ENCODE assay signal across 7 cellular contexts in the genomic region with DNA sequence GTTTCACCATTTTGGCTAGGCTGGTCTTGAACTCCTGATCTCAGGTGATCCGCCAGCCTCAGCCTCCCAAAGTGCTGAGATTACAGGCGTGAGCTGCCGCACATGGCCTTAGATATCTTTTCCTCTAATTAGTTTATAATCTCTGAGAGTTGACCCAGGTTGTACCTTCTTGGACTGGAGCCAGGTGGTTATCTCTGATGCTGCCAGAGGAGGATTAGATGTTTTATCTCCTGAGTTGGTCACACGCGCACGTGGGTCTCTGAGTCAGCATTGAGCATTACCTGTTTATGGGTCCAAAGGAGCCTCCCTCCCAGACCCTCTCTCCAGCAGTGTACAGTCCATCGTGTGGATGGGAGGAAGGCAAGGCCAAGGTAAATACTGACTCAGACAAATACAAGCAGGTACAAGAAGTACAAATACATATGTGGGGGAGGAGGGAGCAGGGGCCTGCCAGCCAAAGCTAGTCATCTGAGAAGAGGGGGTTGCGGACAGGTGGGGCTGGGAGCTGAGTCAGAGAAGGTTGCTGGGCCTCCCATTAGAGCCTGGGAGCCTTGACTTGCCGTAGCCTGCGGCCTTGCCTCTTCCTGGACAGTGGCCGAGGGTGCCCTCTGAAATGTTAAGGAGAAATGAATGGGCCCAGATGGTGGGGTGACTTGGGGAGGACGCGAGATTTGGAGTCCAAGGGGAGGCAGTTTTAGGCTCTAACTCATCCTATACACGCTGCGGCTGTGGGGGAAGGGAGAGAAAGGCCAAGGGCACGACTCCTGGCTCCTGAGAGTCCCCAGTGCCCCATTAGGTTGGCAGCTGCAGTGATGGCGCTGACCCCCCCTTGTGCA. TPM values are rescaled to one million over a fixed set of nuclear protein-coding genes. Genes with fewer than 3 reads are reported as not detected.
A peak's percentile ranks its signal among the peaks of the same experiment; 100 is the strongest.
DNase-seq lines count a peak whose midpoint lies in the region; ATAC-seq and TF ChIP-seq lines count a peak whose summit lies in the region.

No MANE protein-coding gene starts in this region.

- H2BK15ac ChIP-seq in IMR-90 (ENCODE audit: low read depth, low read length): peak overlapping the region; percentile 25; the same call in 1 of the 3 replicates

- H3K9me3 ChIP-seq in IMR-90 (ENCODE audit: control insufficient read depth, insufficient read depth, low read length) (no peaks in the 10 kb centered on the region), esophagus muscularis mucosa (no peaks in the 10 kb centered on the region), skeletal muscle satellite cell (replicated peaks; ENCODE audit: low read length) (no peaks in the 10 kb centered on the region)

- H3K27ac ChIP-seq in IMR-90 (ENCODE audit: insufficient read depth, low read length): no peak overlapping the region
- H3K27ac ChIP-seq in esophagus muscularis mucosa (replicated peaks in 1 of 4): peak overlapping the region; percentile 91 to 98 (median 98)

- peaks cover 20% of the 10 kb centered on the region for H4K20me1 ChIP-seq in IMR-90 (ENCODE audit: insufficient read depth, low read length)

- H3K14ac ChIP-seq in IMR-90 (replicated peaks; ENCODE audit: low read depth, low read length): 0 out of 2 replicates have a peak overlapping the region, but pooled peaks have one; percentile 32

- H3K56ac ChIP-seq in IMR-90 (ENCODE audit: extremely low read depth, insufficient read depth, low read length): no peak overlapping the region

- no peak overlapping the region for H4K8ac ChIP-seq in IMR-90 (ENCODE audit: low read depth in 2 of 2, low read length in 2 of 2)

- no TSS peak for BruUV-seq in IMR-90 (replicated peaks; lab: Mats Ljungman, UMichigan)

- peak overlapping the region; percentile 35; the same call in 1 of the 2 replicates for H3K18ac ChIP-seq in IMR-90 (ENCODE audit: low read depth, low read length)

- TF ChIP-seq EP300 in esophagus muscularis mucosa (IDR thresholded peaks at IDR 0.05): peak; percentile 46

- DNase-seq in IMR-90 (no peak), esophagus muscularis mucosa (ENCODE audit: extremely low spot score) (no peak), GM13976 (ENCODE audit: low spot score) (no peak), NCI-H187 (lab: John Stamatoyannopoulos, UW) (no peak)

- TF ChIP-seq POLR2A in IMR-90 (IDR thresholded peaks at IDR 0.05; ENCODE audit: low read depth, low read length) (no peak), esophagus muscularis mucosa (IDR thresholded peaks at IDR 0.05; ENCODE audit: low read depth) (no peak)

- H2BK120ac ChIP-seq in IMR-90 (ENCODE audit: low read depth, low read length): peak overlapping the region; percentile 67

- peak overlapping the region; percentile 80 for H3K4ac ChIP-seq in IMR-90 (ENCODE audit: low read depth, low read length)

- no peaks in the 10 kb centered on the region; the same call in 1 of the 2 replicates for H3K36me3 ChIP-seq in IMR-90 (ENCODE audit: control insufficient read depth, insufficient read depth, low read length)
- H3K36me3 ChIP-seq in esophagus muscularis mucosa: no peaks in the 10 kb centered on the region
- no peaks in the 10 kb centered on the region for H3K36me3 ChIP-seq in skeletal muscle satellite cell (ENCODE audit: insufficient read depth, low read length)

- H3K9ac ChIP-seq in IMR-90 (ENCODE audit: low read depth, low read length) (peak overlapping the region; percentile 11; the same call in 1 of the 2 replicates), skeletal muscle satellite cell (ENCODE audit: low read depth, low read length) (peak overlapping the region; percentile 40)

- no peak overlapping the region for H3K23ac ChIP-seq in IMR-90 (ENCODE audit: low read depth, low read length)

- no peak overlapping the region for H3K4me2 ChIP-seq in IMR-90 (ENCODE audit: low read depth, low read length)
- peak overlapping the region; percentile 80 for H3K4me2 ChIP-seq in skeletal muscle satellite cell (ENCODE audit: low read length)

- dilution Hi-C loops in IMR-90 (cut with HindIII; ENCODE audit: low sequenced_read_pairs, unreplicated experiment): no loop called here

- peak overlapping the region; percentile 6; the same call in 1 of the 2 replicates for H4K91ac ChIP-seq in IMR-90 (ENCODE audit: insufficient read depth, low read depth, low read length)

- H2AK9ac ChIP-seq in IMR-90 (replicated peaks; ENCODE audit: low read depth, low read length, poor library complexity): no peak overlapping the region

- intact Hi-C loops in IMR-90 (cut with micrococcal nuclease): no loop called here
- intact Hi-C loops in esophagus muscularis mucosa (cut with DNase I): no loop called here

- ATAC-seq in IMR-90 (ENCODE audit: low read depth): no peak
- no peak for ATAC-seq in SK-N-SH treated with all-trans-retinoic acid at 6 μM for 48 hours
- ATAC-seq in GM19351 (IDR thresholded peaks at IDR 0.05; ENCODE audit: unreplicated experiment): no peak

- no peak overlapping the region for H2AFZ ChIP-seq in IMR-90 (replicated peaks; ENCODE audit: low read length, poor library complexity)

- TF ChIP-seq CTCF in IMR-90 (conservative IDR thresholded peaks at IDR 0.05; ENCODE audit: low read depth, low read length): no peak
- TF ChIP-seq CTCF in esophagus muscularis mucosa (IDR thresholded peaks at IDR 0.05): no peak
- TF ChIP-seq CTCF in GM13976 (IDR thresholded peaks at IDR 0.05; ENCODE audit: borderline replicate concordance, control extremely low read depth, extremely low read depth, insufficient read depth, missing control alignments): no peak

- H3K9me1 ChIP-seq in IMR-90 (ENCODE audit: insufficient read depth, low read length): peaks cover 10% of the 10 kb centered on the region

- peaks cover 36% of the 10 kb centered on the region for H3K4me1 ChIP-seq in IMR-90 (ENCODE audit: control insufficient read depth, insufficient read depth, low read length)
- H3K4me1 ChIP-seq in esophagus muscularis mucosa: peaks cover 93 to 100% (median 100%) of the 10 kb centered on the region in 4 donors
- peaks cover 51% of the 10 kb centered on the region for H3K4me1 ChIP-seq in skeletal muscle satellite cell (ENCODE audit: control insufficient read depth, insufficient read depth, low read length)

- H3K79me1 ChIP-seq in IMR-90 (ENCODE audit: low read depth in 1 of 2, low read length in 2 of 2): peaks cover 0 to 18% of the 10 kb centered on the region in 2 experiments; a peak in 1 of 4 replicates

- H3K27me3 ChIP-seq in IMR-90 (ENCODE audit: control insufficient read depth, insufficient read depth, low read length): no peaks in the 10 kb centered on the region
- H3K27me3 ChIP-seq in esophagus muscularis mucosa: no peaks in the 10 kb centered on the region
- no peaks in the 10 kb centered on the region for H3K27me3 ChIP-seq in skeletal muscle satellite cell (ENCODE audit: control insufficient read depth, insufficient read depth, low read length)

- no peak overlapping the region for H3K4me3 ChIP-seq in IMR-90 (ENCODE audit: insufficient read depth, low read depth, low read length)
- no peak overlapping the region for H3K4me3 ChIP-seq in esophagus muscularis mucosa
- no peak overlapping the region for H3K4me3 ChIP-seq in skeletal muscle satellite cell (ENCODE audit: low read length)

- peak overlapping the region; percentile 95 for H2AK5ac ChIP-seq in IMR-90 (ENCODE audit: low read depth, low read length)

- POLR2A ChIA-PET in IMR-90 (lab: Charles Lee; ENCODE audit: unreplicated experiment): no interaction called here

- peak overlapping the region; percentile 20; the same call in 1 of the 2 replicates for H4K5ac ChIP-seq in IMR-90 (ENCODE audit: low read depth, low read length)

- CTCF ChIA-PET in IMR-90 (lab: Yijun Ruan, JAX): no interaction called here

- in situ Hi-C loops in IMR-90 (cut with MboI; ENCODE audit: low sequenced_read_pairs) (no loop called here), GM13976 (cut with MboI; ENCODE audit: low sequenced_read_pairs, unreplicated experiment) (no loop called here)

- WGBS in IMR-90 (ENCODE audit: extremely low coverage in 2 of 2, insufficient read length in 1 of 2), 2 experiments: 97% methylated on average over 6 of the region's 17 CpGs; no CpG with 5 or more reads in 1 of the 2 experiments
- WGBS in esophagus muscularis mucosa: 79% methylated on average over 17 of the region's 17 CpGs

- H2BK5ac ChIP-seq in IMR-90 (ENCODE audit: low read depth, low read length, poor library complexity, severe bottlenecking): no peak overlapping the region

- peak overlapping the region; percentile 67; the same call in 1 of the 2 replicates for H2BK20ac ChIP-seq in IMR-90 (ENCODE audit: low read depth, low read length)

- TF ChIP-seq RAD21 in IMR-90 (IDR thresholded peaks at IDR 0.05; ENCODE audit: low read length): no peak

TF ChIP-seq in IMR-90, 13 proteins besides CTCF, POLR2A, EP300 and RAD21:
- no peak for TF ChIP-seq MAZ (IDR thresholded peaks at IDR 0.05; ENCODE audit: borderline replicate concordance, low read depth, low read length)
- no peak for TF ChIP-seq RFX5 (IDR thresholded peaks at IDR 0.05; ENCODE audit: low read depth, low read length)
- TF ChIP-seq MAFK (IDR thresholded peaks at IDR 0.05; ENCODE audit: low read depth, low read length): no peak
TF ChIP-seq in IMR-90: peak in this region for 0.

TF ChIP-seq in SK-N-SH treated with all-trans-retinoic acid at 6 μM for 48 hours, 23 proteins besides CTCF, POLR2A, EP300 and RAD21 (continues in another document):
- no peak for TF ChIP-seq GLIS3 (CRISPR knock-in tag; IDR thresholded peaks at IDR 0.05)

RNA-seq across cellular contexts. Expression of a gene that starts 13.1 kb away (rescaled TPM):
- 6.1 and 9.5 TPM in 2 replicates for total RNA-seq in IMR-90 (2012; rRNA removed)
- 4.7 and 5.3 TPM in 2 replicates for polyA plus RNA-seq in IMR-90 (2012; rRNA removed)
- 5.7 and 6.2 TPM in 2 replicates for polyA plus RNA-seq in IMR-90 (2012; cell fraction: cytosol; rRNA removed)
- polyA plus RNA-seq in IMR-90 (2012; cell fraction: nucleus; rRNA removed; ENCODE audit: low replicate concordance): 4.5 and 5.6 TPM in 2 replicates
- total RNA-seq in esophagus muscularis mucosa: 10 to 100 TPM; 44.4 to 61.1 (median 54.9) TPM
- total RNA-seq in skeletal muscle satellite cell (2012; rRNA removed): 10.3 and 13.7 TPM in 2 replicates
